In genomic region chr1:241423541-241424479, GRCh38 we compare ENCODE assay signal across 8 cellular contexts.
DNase-seq lines count a peak whose midpoint lies in the region; ATAC-seq and TF ChIP-seq lines count a peak whose summit lies in the region.

No MANE protein-coding gene starts in this region.

- peak overlapping the region; percentile 91 for H3K4me2 ChIP-seq in mesenchymal stem cell (ENCODE audit: low read length, poor library complexity, severe bottlenecking)
- no peak overlapping the region for H3K4me2 ChIP-seq in OCI-LY7 (ENCODE audit: low read length)

- peak overlapping the region; percentile 37 to 42 for H3K18ac ChIP-seq in mesenchymal stem cell (ENCODE audit: low read depth in 1 of 2, low read length in 2 of 2)

- H2BK5ac ChIP-seq in mesenchymal stem cell (ENCODE audit: low read depth, low read length, poor library complexity, severe bottlenecking), result no peak overlapping the region

- H3K27ac ChIP-seq in RWPE1 (no peak overlapping the region), ectodermal cell (ENCODE audit: insufficient read depth, low read depth, low read length, poor library complexity, severe bottlenecking) (no peak overlapping the region), mesenchymal stem cell (ENCODE audit: low read length, poor library complexity, severe bottlenecking) (no peak overlapping the region), tibial artery (no peak overlapping the region), OCI-LY7 (ENCODE audit: low read depth, low read length, poor library complexity, severe bottlenecking) (no peak overlapping the region)

- POLR2A ChIA-PET in RWPE1 (lab: Yijun Ruan, JAX; ENCODE audit: low non-redundant PET) (no interaction called here), OCI-LY7 (lab: Charles Lee) (no interaction called here)

- H3K79me1 ChIP-seq in mesenchymal stem cell (replicated peaks; ENCODE audit: low read length, poor library complexity, severe bottlenecking), result no peaks in the 10 kb centered on the region

- WGBS in ectodermal cell, 2 experiments, result 1 to 2% methylated on average over 60 to 61 of the region's 61 CpGs
- whole genome bisulfite sequencing in mesenchymal stem cell, result 1% methylated on average over 48 of the region's 61 CpGs

- H3K23ac ChIP-seq in mesenchymal stem cell (ENCODE audit: low read length in 2 of 2), result peak overlapping the region in 1 of 2 experiments; percentile 3

- H3K9ac ChIP-seq in mesenchymal stem cell (ENCODE audit: low read length), result peak overlapping the region; percentile 60

- H2BK12ac ChIP-seq in mesenchymal stem cell (ENCODE audit: low read length in 2 of 2), result peak overlapping the region in 1 of 2 experiments; percentile 83

- CTCF ChIA-PET in RWPE1 (lab: Yijun Ruan, JAX) (no interaction called here), OCI-LY7 (lab: Charles Lee; ENCODE audit: unreplicated experiment) (no interaction called here)

- intact Hi-C loops in tibial artery (cut with DNase I; ENCODE audit: low total_unique reads), result no loop called here
- intact Hi-C loops in OCI-LY7 (cut with micrococcal nuclease; ENCODE audit: unreplicated experiment), result no loop called here

- H2AFZ ChIP-seq in mesenchymal stem cell (ENCODE audit: low read depth, low read length) (peak overlapping the region; percentile 48), OCI-LY7 (ENCODE audit: low read length) (no peak overlapping the region)

- H4K91ac ChIP-seq in mesenchymal stem cell (ENCODE audit: low read length), result peak overlapping the region; percentile 59

- H3K9me3 ChIP-seq in ectodermal cell (ENCODE audit: control insufficient read depth, low read length), result no peaks in the 10 kb centered on the region
- no peaks in the 10 kb centered on the region for H3K9me3 ChIP-seq in mesenchymal stem cell (ENCODE audit: control insufficient read depth, low read length)
- no peaks in the 10 kb centered on the region for H3K9me3 ChIP-seq in tibial artery
- H3K9me3 ChIP-seq in OCI-LY7 (ENCODE audit: low read length), result no peaks in the 10 kb centered on the region

- ATAC-seq in GM19438 (IDR thresholded peaks at IDR 0.05; ENCODE audit: low read depth, unreplicated experiment) (peak; percentile 92), HG03354 (IDR thresholded peaks at IDR 0.05; ENCODE audit: poor library complexity, severe bottlenecking, unreplicated experiment) (peak; percentile 92)

- H3K4me1 ChIP-seq in ectodermal cell (ENCODE audit: control insufficient read depth, insufficient read depth, low read length) (no peaks in the 10 kb centered on the region), mesenchymal stem cell (ENCODE audit: control insufficient read depth, insufficient read depth, low read depth, low read length) (peaks cover 4% of the 10 kb centered on the region), tibial artery (peaks cover 0 to 13% (median 9%) of the 10 kb centered on the region in 4 donors), OCI-LY7 (ENCODE audit: insufficient read depth, low read length, poor library complexity, severe bottlenecking) (no peaks in the 10 kb centered on the region)

- peak overlapping the region; percentile 80 for H4K8ac ChIP-seq in mesenchymal stem cell (ENCODE audit: low read length)

- H2BK15ac ChIP-seq in mesenchymal stem cell (ENCODE audit: low read depth, poor library complexity, severe bottlenecking), result peak overlapping the region; percentile 29

- no peaks in the 10 kb centered on the region for H4K20me1 ChIP-seq in OCI-LY7 (ENCODE audit: insufficient read depth, low read length)

- TF ChIP-seq CTCF in RWPE1 (conservative IDR thresholded peaks at IDR 0.05; ENCODE audit: low read depth) (peak; percentile 16; the same call in 1 of the 2 replicates), tibial artery (IDR thresholded peaks at IDR 0.05) (no peak), OCI-LY7 (conservative IDR thresholded peaks at IDR 0.05; ENCODE audit: low read length) (no peak)

- no peak overlapping the region for H2AK5ac ChIP-seq in mesenchymal stem cell (ENCODE audit: low read length, severe bottlenecking)

- H3K4me3 ChIP-seq in ectodermal cell (ENCODE audit: insufficient read depth, low read depth, low read length) (peak overlapping the region; percentile 53), mesenchymal stem cell (ENCODE audit: insufficient read depth in 1 of 2, low read depth in 1 of 2, low read length in 2 of 2) (peak overlapping the region; percentile 65 to 84), tibial artery (peak overlapping the region; percentile 21 to 34), OCI-LY7 (ENCODE audit: low read depth, low read length, poor library complexity, severe bottlenecking) (no peak overlapping the region)

- H3K4ac ChIP-seq in mesenchymal stem cell (ENCODE audit: low read depth in 1 of 2, low read length in 2 of 2), result no peak overlapping the region

- H3K27me3 ChIP-seq in ectodermal cell (ENCODE audit: control insufficient read depth, insufficient read depth, low read length, poor library complexity, severe bottlenecking), result peaks cover 31% of the 10 kb centered on the region
- no peaks in the 10 kb centered on the region for H3K27me3 ChIP-seq in mesenchymal stem cell (ENCODE audit: control insufficient read depth in 1 of 2, insufficient read depth in 1 of 2, low read length in 2 of 2)
- H3K27me3 ChIP-seq in tibial artery, result peaks cover 0 to 21% of the 10 kb centered on the region in 2 donors

- H3K9me2 ChIP-seq in OCI-LY7 (ENCODE audit: insufficient read depth, low read length), result no peaks in the 10 kb centered on the region

- no peaks in the 10 kb centered on the region for H3K79me2 ChIP-seq in OCI-LY7 (ENCODE audit: insufficient read depth, low read depth, low read length)

- no TSS peak for BruUV-seq in OCI-LY7 (replicated peaks; lab: Mats Ljungman, UMichigan)

- no peaks in the 10 kb centered on the region for H3K36me3 ChIP-seq in ectodermal cell (ENCODE audit: control insufficient read depth, insufficient read depth, low read length)
- no peaks in the 10 kb centered on the region for H3K36me3 ChIP-seq in mesenchymal stem cell (ENCODE audit: control insufficient read depth in 1 of 2, insufficient read depth in 2 of 2, low read depth in 1 of 2, low read length in 2 of 2)
- no peaks in the 10 kb centered on the region for H3K36me3 ChIP-seq in tibial artery
- no peaks in the 10 kb centered on the region for H3K36me3 ChIP-seq in OCI-LY7 (ENCODE audit: insufficient read depth, low read length)

- H2BK120ac ChIP-seq in mesenchymal stem cell (ENCODE audit: low read depth, low read length), result no peak overlapping the region

- H3K14ac ChIP-seq in mesenchymal stem cell (ENCODE audit: low read length in 2 of 2), result peak overlapping the region in 1 of 2 experiments; percentile 53

- DNase-seq in DMS153 treated with DMSO at 0.1 percent for 48 hours (lab: John Stamatoyannopoulos, UW; ENCODE audit: unreplicated experiment) (peak; percentile 81), RWPE1 (ENCODE audit: low spot score) (peak; percentile 7), mesenchymal stem cell (peak; percentile 16), tibial artery (no peak), OCI-LY7 (ENCODE audit: low spot score) (no peak)

Comparison
In these comparisons a context has a peak if more than half of its experiments do, and no peak if none do; other contexts are left out.
1. DNase-seq: peak in DMS153 treated with DMSO at 0.1 percent for 48 hours (single experiment), RWPE1 (single experiment) and mesenchymal stem cell (single experiment); none in tibial artery (0 of 2) and OCI-LY7 (single experiment).